1 cellular context compared by ENCODE assay signal in the genomic region with DNA sequence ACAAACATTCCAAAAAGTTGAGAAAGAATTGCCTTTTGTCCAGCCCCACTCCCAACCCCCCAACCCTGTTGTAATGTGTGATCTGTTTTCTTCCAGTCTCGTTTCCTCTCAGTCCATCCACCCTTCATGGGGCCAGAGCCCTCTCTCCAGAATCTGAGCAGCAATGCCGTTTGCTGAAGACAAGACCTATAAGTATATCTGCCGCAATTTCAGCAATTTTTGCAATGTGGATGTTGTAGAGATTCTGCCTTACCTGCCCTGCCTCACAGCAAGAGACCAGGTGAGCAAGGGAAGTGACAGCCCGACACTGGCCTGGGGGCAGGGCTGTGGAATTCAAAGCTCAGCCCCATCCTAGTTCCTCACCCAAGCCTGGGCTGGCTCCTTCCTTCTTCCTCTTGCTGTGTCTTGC.
TF ChIP-seq lines count a peak whose summit lies in the region.

No MANE protein-coding gene starts in this region.

TF ChIP-seq in SK-N-SH, 30 proteins besides CTCF, POLR2A, EP300 and RAD21 (continued from another document):
- TF ChIP-seq, protein P1, sequence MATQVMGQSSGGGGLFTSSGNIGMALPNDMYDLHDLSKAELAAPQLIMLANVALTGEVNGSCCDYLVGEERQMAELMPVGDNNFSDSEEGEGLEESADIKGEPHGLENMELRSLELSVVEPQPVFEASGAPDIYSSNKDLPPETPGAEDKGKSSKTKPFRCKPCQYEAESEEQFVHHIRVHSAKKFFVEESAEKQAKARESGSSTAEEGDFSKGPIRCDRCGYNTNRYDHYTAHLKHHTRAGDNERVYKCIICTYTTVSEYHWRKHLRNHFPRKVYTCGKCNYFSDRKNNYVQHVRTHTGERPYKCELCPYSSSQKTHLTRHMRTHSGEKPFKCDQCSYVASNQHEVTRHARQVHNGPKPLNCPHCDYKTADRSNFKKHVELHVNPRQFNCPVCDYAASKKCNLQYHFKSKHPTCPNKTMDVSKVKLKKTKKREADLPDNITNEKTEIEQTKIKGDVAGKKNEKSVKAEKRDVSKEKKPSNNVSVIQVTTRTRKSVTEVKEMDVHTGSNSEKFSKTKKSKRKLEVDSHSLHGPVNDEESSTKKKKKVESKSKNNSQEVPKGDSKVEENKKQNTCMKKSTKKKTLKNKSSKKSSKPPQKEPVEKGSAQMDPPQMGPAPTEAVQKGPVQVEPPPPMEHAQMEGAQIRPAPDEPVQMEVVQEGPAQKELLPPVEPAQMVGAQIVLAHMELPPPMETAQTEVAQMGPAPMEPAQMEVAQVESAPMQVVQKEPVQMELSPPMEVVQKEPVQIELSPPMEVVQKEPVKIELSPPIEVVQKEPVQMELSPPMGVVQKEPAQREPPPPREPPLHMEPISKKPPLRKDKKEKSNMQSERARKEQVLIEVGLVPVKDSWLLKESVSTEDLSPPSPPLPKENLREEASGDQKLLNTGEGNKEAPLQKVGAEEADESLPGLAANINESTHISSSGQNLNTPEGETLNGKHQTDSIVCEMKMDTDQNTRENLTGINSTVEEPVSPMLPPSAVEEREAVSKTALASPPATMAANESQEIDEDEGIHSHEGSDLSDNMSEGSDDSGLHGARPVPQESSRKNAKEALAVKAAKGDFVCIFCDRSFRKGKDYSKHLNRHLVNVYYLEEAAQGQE (IDR thresholded peaks at IDR 0.05; ENCODE audit: low read depth, low read length) = no peak
- TF ChIP-seq SMC3 (IDR thresholded peaks at IDR 0.05; ENCODE audit: low read depth, low read length) = no peak
- TF ChIP-seq YY1 (IDR thresholded peaks at IDR 0.05; ENCODE audit: low read depth) = no peak
- TF ChIP-seq MEF2A (IDR thresholded peaks at IDR 0.05; ENCODE audit: borderline replicate concordance, low read depth) = no peak
- TF ChIP-seq RXRA (IDR thresholded peaks at IDR 0.05; ENCODE audit: borderline replicate concordance, low read depth) = no peak
